ENCODE assay signal across 32 cellular contexts in genomic region chr3:6779140-6779539, GRCh38.
DNase-seq lines count a peak whose midpoint lies in the region; ATAC-seq and TF ChIP-seq lines count a peak whose summit lies in the region.
"Had no signal": no experiment of that assay in that cellular context is flagged by ENCODE, and none has a peak within 500 bp of the region (broad histone marks: within the 10 kb centered on the region; RNA-seq: fewer than 3 reads in every experiment).

No MANE protein-coding gene starts in this region.

- H3F3A ChIP-seq in PC-3 (ENCODE audit: low read length, unreplicated experiment) = no peaks in the 10 kb centered on the region

- no peak overlapping the region for H2BK120ac ChIP-seq in mesendoderm (ENCODE audit: low read depth, low read length)

- ATAC-seq in activated CD8-positive, alpha-beta T cell treated with anti-CD3 and anti-CD28 coated beads for 36 hours = no peak
- no peak for ATAC-seq in activated CD8-positive, alpha-beta T cell treated with anti-CD3 and anti-CD28 coated beads, Interleukin-2, amount 10 ng/mL, durations not matched to agents 7 days and 5 days
- ATAC-seq in PC-3 (no peak), SK-N-SH treated with all-trans-retinoic acid at 6 μM for 48 hours (no peak)
- ATAC-seq: gastroesophageal sphincter; left cardiac atrium; natural killer cell treated with Interleukin-12 subunit alpha and Interleukin-12 subunit beta and Interleukin-15 and Interleukin-18, amount 100 ng/mL, for 72 hours had no signal

- H3K79me2 ChIP-seq in PC-3 (ENCODE audit: low read length) = no peaks in the 10 kb centered on the region
- no peaks in the 10 kb centered on the region for H3K79me2 ChIP-seq in mesendoderm (ENCODE audit: control insufficient read depth, insufficient read depth, low read length)

- no peak overlapping the region for H4K8ac ChIP-seq in mesendoderm (ENCODE audit: low read depth, low read length)

- no peaks in the 10 kb centered on the region for H3K4me1 Mint-ChIP-seq in activated CD8-positive, alpha-beta T cell treated with anti-CD3 and anti-CD28 coated beads for 36 hours (ENCODE audit: low read depth)
- H3K4me1 Mint-ChIP-seq in activated CD8-positive, alpha-beta T cell treated with anti-CD3 and anti-CD28 coated beads, Interleukin-2, amount 10 ng/mL, durations not matched to agents 7 days and 5 days (ENCODE audit: low read depth) = no peaks in the 10 kb centered on the region
- H3K4me1 Mint-ChIP-seq in Calu3 (ENCODE audit: low read depth, unreplicated experiment) = no peaks in the 10 kb centered on the region
- H3K4me1 Mint-ChIP-seq: activated naive CD8-positive, alpha-beta T cell treated with anti-CD3 and anti-CD28 coated beads, Interleukin-2, amount 10 ng/mL, durations not matched to agents 7 days and 5 days; CD4-positive, alpha-beta memory T cell; immature natural killer cell had no signal

- intact Hi-C loops in activated CD8-positive, alpha-beta T cell treated with anti-CD3 and anti-CD28 coated beads for 36 hours (cut with micrococcal nuclease) = no loop called here
- intact Hi-C loops in PC-3 (cut with micrococcal nuclease) = no loop called here
- intact Hi-C loops in Calu3 (cut with micrococcal nuclease; ENCODE audit: unreplicated experiment) = no loop called here

- no peaks in the 10 kb centered on the region for H3K36me3 Mint-ChIP-seq in activated CD8-positive, alpha-beta T cell treated with anti-CD3 and anti-CD28 coated beads for 36 hours (ENCODE audit: low read depth)
- no peaks in the 10 kb centered on the region for H3K36me3 Mint-ChIP-seq in activated CD8-positive, alpha-beta T cell treated with anti-CD3 and anti-CD28 coated beads, Interleukin-2, amount 10 ng/mL, durations not matched to agents 7 days and 5 days (ENCODE audit: low read depth)
- H3K36me3 Mint-ChIP-seq in Calu3 (ENCODE audit: insufficient read depth, unreplicated experiment) = no peaks in the 10 kb centered on the region
- H3K36me3 Mint-ChIP-seq: activated naive CD8-positive, alpha-beta T cell treated with anti-CD3 and anti-CD28 coated beads, Interleukin-2, amount 10 ng/mL, durations not matched to agents 7 days and 5 days; CD4-positive, alpha-beta memory T cell; immature natural killer cell; natural killer cell treated with Interleukin-12 subunit alpha and Interleukin-12 subunit beta and Interleukin-15 and Interleukin-18, amount 100 ng/mL, for 72 hours had no signal

- no peak overlapping the region for H3K56ac ChIP-seq in mesendoderm (ENCODE audit: low read length)

- DNase-seq in activated CD8-positive, alpha-beta T cell treated with anti-CD3 and anti-CD28 coated beads for 36 hours = peak; percentile 8
- DNase-seq in activated CD8-positive, alpha-beta T cell treated with anti-CD3 and anti-CD28 coated beads, Interleukin-2, amount 10 ng/mL, durations not matched to agents 7 days and 5 days = no peak
- DNase-seq in HuH-7 (ENCODE audit: low spot score) (peak; percentile 11), PC-3 (no peak), mesendoderm (peak; percentile 3), ureter (ENCODE audit: low spot score) (no peak), Calu3 (no peak)
- DNase-seq: activated CD4-positive, alpha-beta T cell treated with anti-CD3 and anti-CD28 coated beads for 1 hour; activated effector memory CD4-positive, alpha-beta T cell treated with anti-CD3 and anti-CD28 coated beads, Interleukin-2, amount 50 U/mL, for 16 hours; activated naive CD8-positive, alpha-beta T cell treated with anti-CD3 and anti-CD28 coated beads, Interleukin-2, amount 10 ng/mL, durations not matched to agents 7 days and 5 days; activated T-cell treated with anti-CD3 and anti-CD28 coated beads, Interleukin-2, amount 50 U/mL, for 24 hours; AML-193; aorta; CD4-positive, alpha-beta memory T cell; DMS 273 treated with DMSO at 0.1 percent for 48 hours; EL; HFFc6; immature natural killer cell; left cardiac atrium; MG63; NCI-H1436; NCI-H2081; NCI-H226; NCI-H526 treated with DMSO at 0.1 percent for 48 hours; SK-N-SH; stimulated activated CD4-positive, alpha-beta T cell treated with anti-CD3 and anti-CD28 coated beads, Interleukin-4, amount 100 ng/mL, for 24 hours; thyroid gland had no signal

- H2AK5ac ChIP-seq in mesendoderm (ENCODE audit: low read length) = no peak overlapping the region

- no peaks in the 10 kb centered on the region for H3K79me1 ChIP-seq in mesendoderm (ENCODE audit: low read length)

- H3K9me3 ChIP-seq in PC-3 (ENCODE audit: low read length) = peaks cover 9% of the 10 kb centered on the region; the same call in 1 of the 2 replicates
- H3K9me3 ChIP-seq: gastroesophageal sphincter, MG63, SK-N-SH, thyroid gland, vagina had no signal

- POLR2A ChIA-PET in activated CD8-positive, alpha-beta T cell treated with anti-CD3 and anti-CD28 coated beads for 36 hours (lab: Charles Lee) = no interaction called here
- POLR2A ChIA-PET in activated CD8-positive, alpha-beta T cell treated with anti-CD3 and anti-CD28 coated beads, Interleukin-2, amount 10 ng/mL, durations not matched to agents 7 days and 5 days (lab: Charles Lee) = no interaction called here
- POLR2A ChIA-PET in PC-3 (lab: Charles Lee; ENCODE audit: unreplicated experiment) = no interaction called here

- WGBS in mesendoderm (ENCODE audit: extremely low coverage, insufficient coverage, low lambda C conversion rate) = no CpG with 5 or more reads among the region's 6 CpGs

- H3K4me1 ChIP-seq in PC-3 (ENCODE audit: insufficient read depth, low read length) (no peaks in the 10 kb centered on the region), mesendoderm (ENCODE audit: control insufficient read depth, low read depth, low read length) (no peaks in the 10 kb centered on the region)
- H3K4me1 ChIP-seq: gastroesophageal sphincter, thyroid gland, vagina had no signal

- no peak overlapping the region for H3K23ac ChIP-seq in mesendoderm (ENCODE audit: low read length)

- H3K36me3 ChIP-seq in PC-3 (ENCODE audit: low read depth, low read length) (no peaks in the 10 kb centered on the region), mesendoderm (ENCODE audit: control insufficient read depth, insufficient read depth, low read length) (no peaks in the 10 kb centered on the region)
- H3K36me3 ChIP-seq: gastroesophageal sphincter, MG63, thyroid gland, vagina had no signal

- no peak overlapping the region for H4K5ac ChIP-seq in mesendoderm (ENCODE audit: low read length)

- peaks cover 2% of the 10 kb centered on the region for H3K9me3 Mint-ChIP-seq in activated CD8-positive, alpha-beta T cell treated with anti-CD3 and anti-CD28 coated beads for 36 hours
- no peaks in the 10 kb centered on the region for H3K9me3 Mint-ChIP-seq in activated CD8-positive, alpha-beta T cell treated with anti-CD3 and anti-CD28 coated beads, Interleukin-2, amount 10 ng/mL, durations not matched to agents 7 days and 5 days (ENCODE audit: insufficient read depth)
- peaks cover 18% of the 10 kb centered on the region for H3K9me3 Mint-ChIP-seq in Calu3 (ENCODE audit: low read depth, unreplicated experiment)
- H3K9me3 Mint-ChIP-seq: activated T-cell treated with anti-CD3 and anti-CD28 coated beads, Interleukin-2, amount 50 U/mL, for 24 hours had no signal

- H3K27ac ChIP-seq in PC-3 (ENCODE audit: low read length) (no peak overlapping the region), mesendoderm (ENCODE audit: low read depth, low read length) (no peak overlapping the region)
- H3K27ac ChIP-seq: gastroesophageal sphincter, thyroid gland, vagina had no signal

- H4K20me1 ChIP-seq in PC-3 (ENCODE audit: low read length) = no peaks in the 10 kb centered on the region

- TF ChIP-seq CTCF in activated CD8-positive, alpha-beta T cell treated with anti-CD3 and anti-CD28 coated beads for 36 hours (IDR thresholded peaks at IDR 0.05) = no peak
- TF ChIP-seq CTCF in PC-3 (conservative IDR thresholded peaks at IDR 0.05; ENCODE audit: low read depth, low read length) (0 out of 2 replicates have a peak, but pooled peaks have one; percentile 38), Calu3 (IDR thresholded peaks at IDR 0.05; ENCODE audit: unreplicated experiment) (no peak)

- H3K9ac ChIP-seq in PC-3 (ENCODE audit: low read length) (no peak overlapping the region), mesendoderm (ENCODE audit: low read length) (no peak overlapping the region)
- H3K9ac ChIP-seq: SK-N-SH had no signal

- CTCF ChIA-PET in activated CD8-positive, alpha-beta T cell treated with anti-CD3 and anti-CD28 coated beads for 36 hours (lab: Charles Lee) = no interaction called here
- CTCF ChIA-PET in activated CD8-positive, alpha-beta T cell treated with anti-CD3 and anti-CD28 coated beads, Interleukin-2, amount 10 ng/mL, durations not matched to agents 7 days and 5 days (lab: Charles Lee) = no interaction called here
- CTCF ChIA-PET in PC-3 (lab: Charles Lee) (no interaction called here), Calu3 (lab: Charles Lee) (no interaction called here)

- H3K27ac Mint-ChIP-seq in activated CD8-positive, alpha-beta T cell treated with anti-CD3 and anti-CD28 coated beads for 36 hours = no peak overlapping the region
- H3K27ac Mint-ChIP-seq in activated CD8-positive, alpha-beta T cell treated with anti-CD3 and anti-CD28 coated beads, Interleukin-2, amount 10 ng/mL, durations not matched to agents 7 days and 5 days = no peak overlapping the region
- H3K27ac Mint-ChIP-seq in Calu3 (ENCODE audit: unreplicated experiment) = no peak overlapping the region
- H3K27ac Mint-ChIP-seq: activated naive CD8-positive, alpha-beta T cell treated with anti-CD3 and anti-CD28 coated beads, Interleukin-2, amount 10 ng/mL, durations not matched to agents 7 days and 5 days; activated T-cell treated with anti-CD3 and anti-CD28 coated beads, Interleukin-2, amount 50 U/mL, for 24 hours; CD4-positive, alpha-beta memory T cell; HFFc6; immature natural killer cell; natural killer cell treated with Interleukin-12 subunit alpha and Interleukin-12 subunit beta and Interleukin-15 and Interleukin-18, amount 100 ng/mL, for 72 hours had no signal

- H3K18ac ChIP-seq in mesendoderm (ENCODE audit: low read length) = no peak overlapping the region

- H3K4me3 Mint-ChIP-seq in activated CD8-positive, alpha-beta T cell treated with anti-CD3 and anti-CD28 coated beads for 36 hours = no peak overlapping the region
- no peak overlapping the region for H3K4me3 Mint-ChIP-seq in activated CD8-positive, alpha-beta T cell treated with anti-CD3 and anti-CD28 coated beads, Interleukin-2, amount 10 ng/mL, durations not matched to agents 7 days and 5 days
- H3K4me3 Mint-ChIP-seq in Calu3 (ENCODE audit: low read depth, unreplicated experiment) = no peak overlapping the region
- H3K4me3 Mint-ChIP-seq: activated naive CD8-positive, alpha-beta T cell treated with anti-CD3 and anti-CD28 coated beads, Interleukin-2, amount 10 ng/mL, durations not matched to agents 7 days and 5 days; activated T-cell treated with anti-CD3 and anti-CD28 coated beads, Interleukin-2, amount 50 U/mL, for 24 hours; CD4-positive, alpha-beta memory T cell; HFFc6; immature natural killer cell; natural killer cell treated with Interleukin-12 subunit alpha and Interleukin-12 subunit beta and Interleukin-15 and Interleukin-18, amount 100 ng/mL, for 72 hours had no signal

- no peak overlapping the region for H3K4ac ChIP-seq in mesendoderm (ENCODE audit: low read depth, low read length)

- H3K4me3 ChIP-seq in PC-3 (ENCODE audit: low read length) (no peak overlapping the region), mesendoderm (ENCODE audit: low read length) (no peak overlapping the region)
- H3K4me3 ChIP-seq: gastroesophageal sphincter, lung, MG63, thyroid gland, vagina had no signal

- H3K4me2 ChIP-seq in PC-3 (ENCODE audit: low read length) = no peak overlapping the region
- H3K4me2 ChIP-seq in mesendoderm (ENCODE audit: low read length) = no peak overlapping the region
- H3K4me2 ChIP-seq: SK-N-SH had no signal

- H3K27me3 ChIP-seq in PC-3 (ENCODE audit: low read length) (no peaks in the 10 kb centered on the region), mesendoderm (ENCODE audit: insufficient read depth, low read length, poor library complexity) (no peaks in the 10 kb centered on the region)
- H3K27me3 ChIP-seq: gastroesophageal sphincter, MG63, thyroid gland, vagina had no signal

- H2BK15ac ChIP-seq in mesendoderm (replicated peaks; ENCODE audit: low read depth) = no peak overlapping the region

- H2BK5ac ChIP-seq in mesendoderm (ENCODE audit: low read length) = no peak overlapping the region

- BruUV-seq in PC-3 (replicated peaks; lab: Mats Ljungman, UMichigan) (no TSS peak), Calu3 (replicated peaks; lab: Mats Ljungman, UMichigan) (no TSS peak)

- H3K27me3 Mint-ChIP-seq in activated CD8-positive, alpha-beta T cell treated with anti-CD3 and anti-CD28 coated beads for 36 hours = no peaks in the 10 kb centered on the region
- no peaks in the 10 kb centered on the region for H3K27me3 Mint-ChIP-seq in activated CD8-positive, alpha-beta T cell treated with anti-CD3 and anti-CD28 coated beads, Interleukin-2, amount 10 ng/mL, durations not matched to agents 7 days and 5 days (ENCODE audit: low read depth)
- H3K27me3 Mint-ChIP-seq in Calu3 (ENCODE audit: unreplicated experiment) = no peaks in the 10 kb centered on the region
- H3K27me3 Mint-ChIP-seq: activated naive CD8-positive, alpha-beta T cell treated with anti-CD3 and anti-CD28 coated beads, Interleukin-2, amount 10 ng/mL, durations not matched to agents 7 days and 5 days; activated T-cell treated with anti-CD3 and anti-CD28 coated beads, Interleukin-2, amount 50 U/mL, for 24 hours; CD4-positive, alpha-beta memory T cell; natural killer cell treated with Interleukin-12 subunit alpha and Interleukin-12 subunit beta and Interleukin-15 and Interleukin-18, amount 100 ng/mL, for 72 hours had no signal

- no peaks in the 10 kb centered on the region for H3K9me2 ChIP-seq in PC-3 (replicated peaks; ENCODE audit: low read length)
- H3K9me2 ChIP-seq: SK-N-SH had no signal

- H2AFZ ChIP-seq in PC-3 (ENCODE audit: low read length) = no peak overlapping the region

Comparison
In these comparisons a context has a peak if more than half of its experiments do, and no peak if none do; other contexts are left out.
1. DNase-seq: peak in activated CD8-positive, alpha-beta T cell treated with anti-CD3 and anti-CD28 coated beads for 36 hours (single experiment), HuH-7 (single experiment) and mesendoderm (single experiment); none in activated CD8-positive, alpha-beta T cell treated with anti-CD3 and anti-CD28 coated beads, Interleukin-2, amount 10 ng/mL, durations not matched to agents 7 days and 5 days (single experiment), PC-3 (single experiment), ureter (single experiment) and Calu3 (single experiment).